Comparison of ENCODE assay signal across 8 cellular contexts in the genomic region with DNA sequence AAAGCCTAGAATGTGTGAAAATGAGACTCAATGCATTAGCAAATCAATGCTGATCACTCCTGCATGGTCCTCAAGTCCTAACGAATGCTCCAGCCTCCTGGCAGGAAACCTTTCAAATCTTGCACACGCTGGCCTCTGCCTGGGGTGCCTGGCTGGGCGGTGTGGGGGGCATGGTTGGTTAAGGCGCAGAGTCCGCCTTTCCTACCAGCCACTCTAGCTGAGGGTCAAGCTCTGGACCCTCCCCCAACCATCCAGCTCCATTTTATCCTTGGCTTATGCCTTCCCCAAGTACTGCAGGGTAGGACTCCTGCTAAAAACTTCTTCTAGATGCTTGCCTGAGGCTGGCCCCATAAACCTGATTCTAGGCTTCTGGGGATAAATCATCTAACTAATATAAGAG. TPM values are rescaled to one million over a fixed set of nuclear protein-coding genes. Genes with fewer than 3 reads are reported as not detected.
DNase-seq lines count a peak whose midpoint lies in the region; ATAC-seq and TF ChIP-seq lines count a peak whose summit lies in the region.
"Had no signal": no experiment of that assay in that cellular context is flagged by ENCODE, and none has a peak within 500 bp of the region (broad histone marks: within the 10 kb centered on the region; RNA-seq: fewer than 3 reads in every experiment).

No MANE protein-coding gene starts in this region.

- H3K9ac ChIP-seq in iPS-20b (ENCODE audit: low read depth, low read length) = peak overlapping the region; percentile 74; the same call in 1 of the 2 replicates

- peaks cover 24% of the 10 kb centered on the region for H3K27me3 ChIP-seq in iPS-20b (ENCODE audit: insufficient read depth, low read length)

- H3K36me3 ChIP-seq in iPS-20b (ENCODE audit: insufficient read depth, low read depth, low read length) = no peaks in the 10 kb centered on the region

- peak overlapping the region; percentile 72 for H3K4me3 Mint-ChIP-seq in WTC11
- H3K4me3 Mint-ChIP-seq in stimulated activated naive B cell treated with anti-CD40 and anti-IgM and Interleukin-4, amounts not matched to agents 10 μg/mL and 1 μg/mL and 100 μg/mL, for 72 hours = peak overlapping the region; percentile 85 to 89

- TF ChIP-seq CTCF in HFF-Myc (IDR thresholded peaks at IDR 0.05; ENCODE audit: low read depth, low read length, missing control alignments) (no peak), WTC11 (IDR thresholded peaks at IDR 0.05) (no peak)

- CTCF ChIA-PET in WTC11 (lab: Charles Lee) = interaction anchor here (1.0 to 2.4 kb wide), 7 partner anchors 8 to 173 kb away, joined by 3 to 14 read pairs (median 4); no protein-coding TSS in a partner anchor

- peaks cover 12% of the 10 kb centered on the region for H3K9me3 Mint-ChIP-seq in WTC11
- no peaks in the 10 kb centered on the region for H3K9me3 Mint-ChIP-seq in stimulated activated naive B cell treated with anti-CD40 and anti-IgM and Interleukin-4, amounts not matched to agents 10 μg/mL and 1 μg/mL and 100 μg/mL, for 72 hours

- H3K27me3 Mint-ChIP-seq in WTC11 (ENCODE audit: low read depth) = peaks cover 14% of the 10 kb centered on the region
- peaks cover 5 to 8% of the 10 kb centered on the region in 2 donors for H3K27me3 Mint-ChIP-seq in stimulated activated naive B cell treated with anti-CD40 and anti-IgM and Interleukin-4, amounts not matched to agents 10 μg/mL and 1 μg/mL and 100 μg/mL, for 72 hours

- no peak for DNase-seq in HFF-Myc (ENCODE audit: extremely low read depth, low read depth)
- no peak for DNase-seq in WTC11 (ENCODE audit: low spot score)
- DNase-seq in stimulated activated naive B cell treated with anti-CD40 and anti-IgM and Interleukin-4, amounts not matched to agents 10 μg/mL and 1 μg/mL and 100 μg/mL, for 72 hours = no peak
- no peak for DNase-seq in hypothalamus (lab: John Stamatoyannopoulos, UW)
- no peak for DNase-seq in anterior cingulate cortex (lab: John Stamatoyannopoulos, UW)
- DNase-seq in DMS153 (lab: John Stamatoyannopoulos, UW) = no peak

- H3K27ac Mint-ChIP-seq in WTC11 = no peak overlapping the region
- H3K27ac Mint-ChIP-seq in stimulated activated naive B cell treated with anti-CD40 and anti-IgM and Interleukin-4, amounts not matched to agents 10 μg/mL and 1 μg/mL and 100 μg/mL, for 72 hours = peak overlapping the region; percentile 90

- H3K36me3 Mint-ChIP-seq in WTC11 = peaks cover 5% of the 10 kb centered on the region
- H3K36me3 Mint-ChIP-seq in stimulated activated naive B cell treated with anti-CD40 and anti-IgM and Interleukin-4, amounts not matched to agents 10 μg/mL and 1 μg/mL and 100 μg/mL, for 72 hours = peaks cover 0 to 1% of the 10 kb centered on the region in 2 donors

- ATAC-seq in WTC11 = peak; percentile 29
- no peak for ATAC-seq in stimulated activated naive B cell treated with anti-CD40 and anti-IgM and Interleukin-4, amounts not matched to agents 10 μg/mL and 1 μg/mL and 100 μg/mL, for 72 hours (replicated peaks)

- H3K27ac ChIP-seq in iPS-20b (ENCODE audit: low read length) = no peak overlapping the region

- H3K4me3 ChIP-seq in HFF-Myc (replicated peaks; ENCODE audit: low read depth, low read length) (peak overlapping the region; percentile 41), iPS-20b (ENCODE audit: low read length) (peak overlapping the region; percentile 66; the same call in 1 of the 2 replicates)
- H3K4me3 ChIP-seq: K562 had no signal

- H3K4me1 Mint-ChIP-seq in WTC11 = peaks cover 12% of the 10 kb centered on the region
- peaks cover 14 to 35% of the 10 kb centered on the region in 2 donors for H3K4me1 Mint-ChIP-seq in stimulated activated naive B cell treated with anti-CD40 and anti-IgM and Interleukin-4, amounts not matched to agents 10 μg/mL and 1 μg/mL and 100 μg/mL, for 72 hours

- H3K9me3 ChIP-seq in iPS-20b (ENCODE audit: insufficient read depth, low read depth, low read length) = peaks cover 11% of the 10 kb centered on the region; the same call in 1 of the 2 replicates

- POLR2A ChIA-PET in WTC11 (lab: Charles Lee) = interaction anchor here (0.5 kb wide), 1 partner anchor 990 kb away, joined by 5 read pairs; no protein-coding TSS in a partner anchor

- peaks cover 5% of the 10 kb centered on the region; the same call in 1 of the 2 replicates for H3K4me1 ChIP-seq in iPS-20b (ENCODE audit: insufficient read depth, low read length)

TF ChIP-seq in WTC11, 78 proteins besides CTCF, POLR2A, EP300 and RAD21:
- TF ChIP-seq CREB1 (CRISPR knock-in tag; IDR thresholded peaks at IDR 0.05) (no peak), JUN (CRISPR knock-in tag; IDR thresholded peaks at IDR 0.05) (no peak), ZNF138 (CRISPR knock-in tag; conservative IDR thresholded peaks at IDR 0.05) (no peak)
- TF ChIP-seq, protein P1, sequence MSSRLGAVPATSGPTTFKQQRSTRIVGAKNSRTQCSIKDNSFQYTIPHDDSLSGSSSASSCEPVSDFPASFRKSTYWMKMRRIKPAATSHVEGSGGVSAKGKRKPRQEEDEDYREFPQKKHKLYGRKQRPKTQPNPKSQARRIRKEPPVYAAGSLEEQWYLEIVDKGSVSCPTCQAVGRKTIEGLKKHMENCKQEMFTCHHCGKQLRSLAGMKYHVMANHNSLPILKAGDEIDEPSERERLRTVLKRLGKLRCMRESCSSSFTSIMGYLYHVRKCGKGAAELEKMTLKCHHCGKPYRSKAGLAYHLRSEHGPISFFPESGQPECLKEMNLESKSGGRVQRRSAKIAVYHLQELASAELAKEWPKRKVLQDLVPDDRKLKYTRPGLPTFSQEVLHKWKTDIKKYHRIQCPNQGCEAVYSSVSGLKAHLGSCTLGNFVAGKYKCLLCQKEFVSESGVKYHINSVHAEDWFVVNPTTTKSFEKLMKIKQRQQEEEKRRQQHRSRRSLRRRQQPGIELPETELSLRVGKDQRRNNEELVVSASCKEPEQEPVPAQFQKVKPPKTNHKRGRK (CRISPR knock-in tag; IDR thresholded peaks at IDR 0.05; ENCODE audit: borderline replicate concordance) = no peak

RNA-seq across cellular contexts. Expression of gene MVB12B, which starts 0.8 kb away (rescaled TPM):
- 4.9 to 5.7 TPM (median 5.5 TPM) in 3 replicates for total RNA-seq in WTC11 (2021)
- total RNA-seq: K562 had no signal
